In genomic region chr4:153248641-153249198, GRCh38 we compare ENCODE assay signal across 8 cellular contexts.
DNase-seq lines count a peak whose midpoint lies in the region; ATAC-seq lines count a peak whose summit lies in the region.

No MANE protein-coding gene starts in this region.

- ATAC-seq in GM19023 (IDR thresholded peaks at IDR 0.05; ENCODE audit: unreplicated experiment) (peak; percentile 10), GM19395 (IDR thresholded peaks at IDR 0.05; ENCODE audit: unreplicated experiment) (no peak)
- ATAC-seq in stimulated activated naive CD8-positive, alpha-beta T cell treated with anti-CD3 and anti-CD28 coated beads, Interleukin-15, Interleukin-2, amounts not matched to agents 100 U/mL and 50 U/mL, for 24 hours: peak; percentile 12

- no peaks in the 10 kb centered on the region for H3K27me3 ChIP-seq in iPS DF 6.9 (ENCODE audit: control insufficient read depth, insufficient read depth, low read length)

- H3K9me3 ChIP-seq in iPS DF 6.9 (ENCODE audit: control insufficient read depth, insufficient read depth, low read length): no peaks in the 10 kb centered on the region

- peaks cover 3% of the 10 kb centered on the region; the same call in 1 of the 2 replicates for H3K4me1 ChIP-seq in iPS DF 6.9 (ENCODE audit: control insufficient read depth, insufficient read depth, low read length)

- no peak overlapping the region for H3K27ac ChIP-seq in iPS DF 6.9 (ENCODE audit: low read length)

- H3K36me3 ChIP-seq in iPS DF 6.9 (ENCODE audit: control insufficient read depth, insufficient read depth, low read length): no peaks in the 10 kb centered on the region

- peak; percentile 40 for DNase-seq in HuH-7 (ENCODE audit: low spot score)
- peak; percentile 1 for DNase-seq in activated T-helper 9 cell treated with anti-CD3 and anti-CD28 coated beads, Interleukin-2, amount 50 U/mL, for 16 hours (ENCODE audit: low read depth)
- no peak for DNase-seq in iPS DF 6.9 (ENCODE audit: low read depth, low spot score)
- no peak for DNase-seq in stimulated activated naive CD8-positive, alpha-beta T cell treated with anti-CD3 and anti-CD28 coated beads, Interleukin-15, Interleukin-2, amounts not matched to agents 100 U/mL and 50 U/mL, for 24 hours
- no peak for DNase-seq in HPDE6-E6E7 (ENCODE audit: extremely low spot score)
- DNase-seq in Ammon's horn (ENCODE audit: low spot score): no peak

- H3K4me3 ChIP-seq in iPS DF 6.9 (ENCODE audit: low read length): peak overlapping the region; percentile 43; the same call in 1 of the 2 replicates

- no CpG with 5 or more reads among the region's 14 CpGs for WGBS in iPS DF 6.9 (ENCODE audit: insufficient coverage, insufficient read length)

Comparison
In these comparisons a context has a peak if more than half of its experiments do, and no peak if none do; other contexts are left out.
1. DNase-seq: peak in HuH-7 (single experiment) and activated T-helper 9 cell treated with anti-CD3 and anti-CD28 coated beads, Interleukin-2, amount 50 U/mL, for 16 hours (single experiment); none in iPS DF 6.9 (single experiment), stimulated activated naive CD8-positive, alpha-beta T cell treated with anti-CD3 and anti-CD28 coated beads, Interleukin-15, Interleukin-2, amounts not matched to agents 100 U/mL and 50 U/mL, for 24 hours (single experiment), HPDE6-E6E7 (single experiment) and Ammon's horn (single experiment).